In the genomic region with DNA sequence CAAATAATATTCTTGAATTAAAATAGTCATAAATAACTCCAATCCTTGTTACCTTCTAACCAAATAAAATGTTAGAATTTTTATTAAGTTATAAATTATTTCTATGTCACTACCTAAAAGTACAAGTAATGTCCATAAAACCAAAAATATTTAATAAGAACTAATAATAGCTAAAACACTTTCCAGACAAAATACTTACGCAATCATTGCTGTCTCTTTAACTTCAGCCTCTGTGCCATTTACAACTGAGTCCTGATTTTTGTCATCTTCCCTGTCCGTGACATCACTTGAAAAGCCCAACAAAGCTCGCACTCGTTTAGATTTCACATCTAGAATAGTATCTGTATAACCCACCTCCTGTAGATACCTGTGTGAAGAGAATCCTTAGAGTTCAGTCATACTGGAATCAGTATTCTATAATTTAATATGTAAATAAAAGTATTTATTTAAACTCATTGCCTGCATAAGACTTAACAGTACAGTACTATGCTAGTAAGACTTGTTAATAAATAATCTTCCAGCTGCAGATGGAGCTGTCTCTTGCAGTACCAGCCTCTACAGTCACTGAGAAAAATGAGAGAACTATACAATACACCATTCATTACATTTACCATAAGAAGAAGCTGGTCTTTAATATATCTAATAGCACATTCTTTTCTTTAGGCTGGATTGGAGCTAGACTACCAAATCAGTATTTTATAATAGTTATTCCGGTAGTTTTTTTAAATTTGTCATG, we compare ENCODE assay signal across 11 cellular contexts.
"Had no signal": no experiment of that assay in that cellular context is flagged by ENCODE, and none has a peak within 500 bp of the region (broad histone marks: within the 10 kb centered on the region; RNA-seq: fewer than 3 reads in every experiment).

No MANE protein-coding gene starts in this region.

- DNase-seq: activated CD4-positive, alpha-beta T cell treated with anti-CD3 and anti-CD28 coated beads, Interleukin-2, amount 10 ng/mL, durations not matched to agents 24 days and 14 days; activated naive CD4-positive, alpha-beta T cell; colonic mucosa; effector CD4-positive, alpha-beta T cell; mesenchymal stem cell; pancreas had no signal

- H3K27ac Mint-ChIP-seq: activated CD4-positive, alpha-beta T cell treated with anti-CD3 and anti-CD28 coated beads, Interleukin-2, amount 10 ng/mL, durations not matched to agents 24 days and 14 days; activated T-helper 1 cell treated with anti-CD3 and anti-CD28 coated beads, Interleukin-12 subunit alpha, Interleukin-12 subunit beta, Interleukin-2, Interleukin-4 antibody, amounts not matched to agents 30 ng/mL and 10 ng/mL and 1 ng/mL, durations not matched to agents 14 hours and 24 hours and 36 hours; stimulated activated effector memory CD8-positive, alpha-beta T cell treated with anti-CD3 and anti-CD28 coated beads, Interleukin-12 subunit alpha, Interleukin-12 subunit beta, amount 100 ng/mL, for 72 hours; type B pancreatic cell had no signal

- H3K4me1 Mint-ChIP-seq: activated CD4-positive, alpha-beta T cell treated with anti-CD3 and anti-CD28 coated beads, Interleukin-2, amount 10 ng/mL, durations not matched to agents 24 days and 14 days; stimulated activated effector memory CD8-positive, alpha-beta T cell treated with anti-CD3 and anti-CD28 coated beads, Interleukin-12 subunit alpha, Interleukin-12 subunit beta, amount 100 ng/mL, for 72 hours had no signal

- H3K27me3 Mint-ChIP-seq: activated CD4-positive, alpha-beta T cell treated with anti-CD3 and anti-CD28 coated beads, Interleukin-2, amount 10 ng/mL, durations not matched to agents 24 days and 14 days; type B pancreatic cell had no signal

- H3K9me3 ChIP-seq: colonic mucosa, pancreas had no signal

- H3K27me3 ChIP-seq: colonic mucosa, pancreas had no signal

- ATAC-seq: left lobe of liver; stimulated activated effector memory CD8-positive, alpha-beta T cell treated with anti-CD3 and anti-CD28 coated beads, Interleukin-12 subunit alpha, Interleukin-12 subunit beta, amount 100 ng/mL, for 72 hours had no signal

- H3K4me3 Mint-ChIP-seq: activated CD4-positive, alpha-beta T cell treated with anti-CD3 and anti-CD28 coated beads, Interleukin-2, amount 10 ng/mL, durations not matched to agents 24 days and 14 days; activated T-helper 1 cell treated with anti-CD3 and anti-CD28 coated beads, Interleukin-12 subunit alpha, Interleukin-12 subunit beta, Interleukin-2, Interleukin-4 antibody, amounts not matched to agents 30 ng/mL and 10 ng/mL and 1 ng/mL, durations not matched to agents 14 hours and 24 hours and 36 hours; stimulated activated effector memory CD8-positive, alpha-beta T cell treated with anti-CD3 and anti-CD28 coated beads, Interleukin-12 subunit alpha, Interleukin-12 subunit beta, amount 100 ng/mL, for 72 hours; type B pancreatic cell had no signal

- H3K27ac ChIP-seq: colonic mucosa, pancreas, SK-N-MC had no signal

- H3K9me3 Mint-ChIP-seq: activated CD4-positive, alpha-beta T cell treated with anti-CD3 and anti-CD28 coated beads, Interleukin-2, amount 10 ng/mL, durations not matched to agents 24 days and 14 days; activated T-helper 1 cell treated with anti-CD3 and anti-CD28 coated beads, Interleukin-12 subunit alpha, Interleukin-12 subunit beta, Interleukin-2, Interleukin-4 antibody, amounts not matched to agents 30 ng/mL and 10 ng/mL and 1 ng/mL, durations not matched to agents 14 hours and 24 hours and 36 hours; stimulated activated effector memory CD8-positive, alpha-beta T cell treated with anti-CD3 and anti-CD28 coated beads, Interleukin-12 subunit alpha, Interleukin-12 subunit beta, amount 100 ng/mL, for 72 hours; type B pancreatic cell had no signal

- H3K36me3 ChIP-seq: colonic mucosa, pancreas had no signal

- H3K4me1 ChIP-seq: colonic mucosa, pancreas had no signal

- H3K4me3 ChIP-seq: colonic mucosa, pancreas, SK-N-MC had no signal
